In genomic region chr15:78146437-78147154, GRCh38 we compare ENCODE assay signal across 2 cellular contexts.
TF ChIP-seq lines count a peak whose summit lies in the region.

No MANE protein-coding gene starts in this region.

TF ChIP-seq in A549, 52 proteins besides CTCF, POLR2A, EP300 and RAD21 (continued from another document):
- TF ChIP-seq HES2 (IDR thresholded peaks at IDR 0.05) (no peak), POLR2AphosphoS2 (conservative IDR thresholded peaks at IDR 0.05; ENCODE audit: low read length) (no peak), FOSB (CRISPR knock-in tag; IDR thresholded peaks at IDR 0.05) (no peak), CEBPB (IDR thresholded peaks at IDR 0.05) (peak; percentile 63 to 87; a peak in 3 of 4 replicates), ZC3H11A (IDR thresholded peaks at IDR 0.05) (no peak)

TF ChIP-seq in Ishikawa, 13 proteins besides CTCF, POLR2A, EP300 and RAD21 (continued from another document):
- TF ChIP-seq ZBTB7A (IDR thresholded peaks at IDR 0.05; ENCODE audit: low read depth), result no peak
